ENCODE assay signal across 1 cellular context in the genomic region with DNA sequence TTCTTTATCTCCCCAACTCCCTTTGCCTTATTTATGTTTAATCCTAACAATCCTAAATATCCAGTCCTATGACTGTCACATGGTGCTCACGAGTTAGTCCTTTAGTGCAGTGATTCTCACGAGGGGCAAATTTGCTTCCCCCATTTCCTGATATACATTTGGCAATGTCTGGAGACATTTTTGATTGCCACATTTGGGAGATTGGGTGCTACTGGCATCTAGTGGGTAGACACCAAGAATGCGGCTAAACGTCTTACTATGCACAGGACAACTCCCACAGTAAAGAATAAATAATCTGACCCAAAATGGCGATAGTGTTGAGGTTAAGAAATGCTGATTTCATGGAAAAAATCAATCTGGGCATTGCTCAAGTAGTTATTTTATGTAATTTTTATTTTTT.
TF ChIP-seq lines count a peak whose summit lies in the region.

No MANE protein-coding gene starts in this region.

TF ChIP-seq in GM23338, 12 proteins besides CTCF, POLR2A, EP300 and RAD21 (continued from another document):
- TF ChIP-seq, protein P1, sequence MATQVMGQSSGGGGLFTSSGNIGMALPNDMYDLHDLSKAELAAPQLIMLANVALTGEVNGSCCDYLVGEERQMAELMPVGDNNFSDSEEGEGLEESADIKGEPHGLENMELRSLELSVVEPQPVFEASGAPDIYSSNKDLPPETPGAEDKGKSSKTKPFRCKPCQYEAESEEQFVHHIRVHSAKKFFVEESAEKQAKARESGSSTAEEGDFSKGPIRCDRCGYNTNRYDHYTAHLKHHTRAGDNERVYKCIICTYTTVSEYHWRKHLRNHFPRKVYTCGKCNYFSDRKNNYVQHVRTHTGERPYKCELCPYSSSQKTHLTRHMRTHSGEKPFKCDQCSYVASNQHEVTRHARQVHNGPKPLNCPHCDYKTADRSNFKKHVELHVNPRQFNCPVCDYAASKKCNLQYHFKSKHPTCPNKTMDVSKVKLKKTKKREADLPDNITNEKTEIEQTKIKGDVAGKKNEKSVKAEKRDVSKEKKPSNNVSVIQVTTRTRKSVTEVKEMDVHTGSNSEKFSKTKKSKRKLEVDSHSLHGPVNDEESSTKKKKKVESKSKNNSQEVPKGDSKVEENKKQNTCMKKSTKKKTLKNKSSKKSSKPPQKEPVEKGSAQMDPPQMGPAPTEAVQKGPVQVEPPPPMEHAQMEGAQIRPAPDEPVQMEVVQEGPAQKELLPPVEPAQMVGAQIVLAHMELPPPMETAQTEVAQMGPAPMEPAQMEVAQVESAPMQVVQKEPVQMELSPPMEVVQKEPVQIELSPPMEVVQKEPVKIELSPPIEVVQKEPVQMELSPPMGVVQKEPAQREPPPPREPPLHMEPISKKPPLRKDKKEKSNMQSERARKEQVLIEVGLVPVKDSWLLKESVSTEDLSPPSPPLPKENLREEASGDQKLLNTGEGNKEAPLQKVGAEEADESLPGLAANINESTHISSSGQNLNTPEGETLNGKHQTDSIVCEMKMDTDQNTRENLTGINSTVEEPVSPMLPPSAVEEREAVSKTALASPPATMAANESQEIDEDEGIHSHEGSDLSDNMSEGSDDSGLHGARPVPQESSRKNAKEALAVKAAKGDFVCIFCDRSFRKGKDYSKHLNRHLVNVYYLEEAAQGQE (IDR thresholded peaks at IDR 0.05; ENCODE audit: unreplicated experiment): no peak
- no peak for TF ChIP-seq EZH2phosphoT487 (IDR thresholded peaks at IDR 0.05; ENCODE audit: unreplicated experiment)
- TF ChIP-seq NANOG (IDR thresholded peaks at IDR 0.05; ENCODE audit: borderline replicate concordance): no peak
- TF ChIP-seq CREB1 (CRISPR knock-in tag; IDR thresholded peaks at IDR 0.05; ENCODE audit: low read depth): no peak
- no peak for TF ChIP-seq JUNB (IDR thresholded peaks at IDR 0.05; ENCODE audit: unreplicated experiment)
- TF ChIP-seq POLR2AphosphoS5 (IDR thresholded peaks at IDR 0.05; ENCODE audit: low read depth): no peak
- no peak for TF ChIP-seq STAT1 (IDR thresholded peaks at IDR 0.05; ENCODE audit: unreplicated experiment)
